ENCODE assay signal across 1 cellular context in genomic region chr3:12405432-12406272, GRCh38.
TF ChIP-seq lines count a peak whose summit lies in the region.

No MANE protein-coding gene starts in this region.

TF ChIP-seq in HepG2, 621 proteins besides CTCF, POLR2A, EP300 and RAD21 (continued from another document and continues in another):
- TF ChIP-seq ZNF609 (CRISPR knock-in tag; IDR thresholded peaks at IDR 0.05; ENCODE audit: borderline replicate concordance) (peak; percentile 93), ZBTB26 (CRISPR knock-in tag; IDR thresholded peaks at IDR 0.05; ENCODE audit: borderline replicate concordance) (peak; percentile 87), TAF1 (CRISPR knock-in tag; IDR thresholded peaks at IDR 0.05) (no peak; the same call in 1 of the 2 replicates), ZNF430 (CRISPR knock-in tag; IDR thresholded peaks at IDR 0.05) (peak; percentile 80), XRCC5 (optimal IDR thresholded peaks at IDR 0.05; ENCODE audit: low read length) (peak; percentile 64), ZNF251 (CRISPR knock-in tag; IDR thresholded peaks at IDR 0.05) (no peak), ZNF124 (CRISPR knock-in tag; IDR thresholded peaks at IDR 0.05) (peak; percentile 68; the same call in 1 of the 2 replicates), SOX5 (CRISPR knock-in tag; IDR thresholded peaks at IDR 0.05; ENCODE audit: borderline replicate concordance) (peak; percentile 94), ZBTB20 (CRISPR knock-in tag; IDR thresholded peaks at IDR 0.05; ENCODE audit: borderline replicate concordance, low read depth) (peak; percentile 65; the same call in 1 of the 2 replicates), CHD4 (IDR thresholded peaks at IDR 0.05; ENCODE audit: borderline replicate concordance, low read length) (peak; percentile 60; the same call in 1 of the 2 replicates), MXD4 (CRISPR knock-in tag; IDR thresholded peaks at IDR 0.05) (no peak), CBX5 (CRISPR knock-in tag; IDR thresholded peaks at IDR 0.05; ENCODE audit: borderline replicate concordance) (peak; percentile 94; the same call in 1 of the 2 replicates), HOMEZ (CRISPR knock-in tag; IDR thresholded peaks at IDR 0.05; ENCODE audit: low read depth) (peak; percentile 89), SIX1 (CRISPR knock-in tag; IDR thresholded peaks at IDR 0.05; ENCODE audit: borderline replicate concordance) (peak; percentile 46; the same call in 1 of the 2 replicates), SATB2 (CRISPR knock-in tag; IDR thresholded peaks at IDR 0.05) (no peak), ELF3 (CRISPR knock-in tag; IDR thresholded peaks at IDR 0.05) (peak; percentile 91), NFIC (IDR thresholded peaks at IDR 0.05; ENCODE audit: low read length) (peak; percentile 94), ZBTB10 (CRISPR knock-in tag; IDR thresholded peaks at IDR 0.05; ENCODE audit: borderline replicate concordance) (no peak), MLLT10 (CRISPR knock-in tag; IDR thresholded peaks at IDR 0.05) (no peak), HDAC2 (CRISPR knock-in tag; IDR thresholded peaks at IDR 0.05) (peak; percentile 96), ZSCAN12 (CRISPR knock-in tag; IDR thresholded peaks at IDR 0.05) (peak; percentile 64; the same call in 1 of the 2 replicates), IKZF1 (IDR thresholded peaks at IDR 0.05) (no peak), ZNF598 (CRISPR knock-in tag; IDR thresholded peaks at IDR 0.05; ENCODE audit: borderline replicate concordance) (0 out of 2 replicates have a peak, but pooled peaks have one; percentile 27), ZNF224 (CRISPR knock-in tag; IDR thresholded peaks at IDR 0.05) (no peak), ZBTB34 (CRISPR knock-in tag; IDR thresholded peaks at IDR 0.05) (peak; percentile 93), ZFP41 (CRISPR knock-in tag; IDR thresholded peaks at IDR 0.05; ENCODE audit: borderline replicate concordance) (no peak), ATF4 (CRISPR knock-in tag; IDR thresholded peaks at IDR 0.05) (peak in 1 of 2 experiments; percentile 81; a peak in 2 of 4 replicates), STAT6 (CRISPR knock-in tag; IDR thresholded peaks at IDR 0.05; ENCODE audit: borderline replicate concordance) (peak; percentile 86; the same call in 1 of the 2 replicates), HOXD1 (CRISPR knock-in tag; IDR thresholded peaks at IDR 0.05) (peak; percentile 89), ZNF574 (CRISPR knock-in tag; IDR thresholded peaks at IDR 0.05) (peak; percentile 82), BCLAF1 (IDR thresholded peaks at IDR 0.05) (no peak), FOXJ3 (CRISPR knock-in tag; IDR thresholded peaks at IDR 0.05; ENCODE audit: borderline replicate concordance) (peak; percentile 92; the same call in 1 of the 2 replicates), RFX1 (IDR thresholded peaks at IDR 0.05) (no peak), ZNF619 (CRISPR knock-in tag; IDR thresholded peaks at IDR 0.05) (no peak)
